ENCODE assay signal across 8 cellular contexts in the genomic region with DNA sequence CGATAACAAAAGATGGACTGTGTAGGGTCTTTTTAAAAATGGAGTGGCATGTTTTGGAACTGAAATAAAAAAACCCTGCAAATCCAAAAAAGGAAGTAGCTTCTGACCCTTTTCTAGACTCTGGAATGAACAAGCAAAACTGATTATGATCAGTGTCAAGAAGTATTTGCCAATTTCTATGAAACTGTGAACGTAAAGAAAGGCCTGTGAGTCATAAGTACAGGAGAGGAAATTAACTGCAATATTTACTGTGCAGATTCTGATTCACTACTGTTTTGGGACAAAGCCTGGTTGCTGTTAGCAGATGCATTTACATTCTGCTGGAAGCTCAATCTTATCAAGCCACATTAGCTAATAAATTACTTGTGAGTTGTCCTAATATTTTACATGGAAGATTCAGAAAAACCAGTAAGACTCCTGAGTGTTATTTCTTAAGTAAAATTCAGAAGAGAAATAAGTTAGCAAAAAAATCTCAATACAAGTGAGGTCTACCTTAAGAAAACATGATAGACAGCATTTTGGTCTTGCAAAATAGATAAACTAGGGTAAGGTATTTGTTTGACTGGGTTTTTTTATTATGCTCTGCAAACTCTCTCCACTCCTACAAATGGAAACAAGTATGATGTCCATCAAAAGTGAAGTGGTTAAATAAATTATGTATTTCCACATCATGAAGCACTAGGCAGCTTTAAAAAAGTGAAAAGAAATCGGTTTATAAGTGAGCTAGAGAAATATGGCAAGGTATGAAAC.
DNase-seq lines count a peak whose midpoint lies in the region; ATAC-seq, FAIRE-seq and TF ChIP-seq lines count a peak whose summit lies in the region.

No MANE protein-coding gene starts in this region.

- H3K9me3 ChIP-seq in mucosa of descending colon = no peaks in the 10 kb centered on the region

- FAIRE-seq in GM19239 (lab: Jason Lieb, UNC) = peak; percentile 42

- H3K27ac Mint-ChIP-seq in activated naive CD8-positive, alpha-beta T cell treated with anti-CD3 and anti-CD28 coated beads for 36 hours = peak overlapping the region; percentile 54

- no peaks in the 10 kb centered on the region for H3K36me3 ChIP-seq in mucosa of descending colon (ENCODE audit: low read depth)

- CTCF ChIA-PET in HEK293T (lab: Yijun Ruan, JAX) = interaction anchor here (0.6 to 0.7 kb wide), 2 partner anchors 57 to 92 kb away, joined by 3 to 4 read pairs; no protein-coding TSS in a partner anchor

- no peak for TF ChIP-seq CTCF in mucosa of descending colon (IDR thresholded peaks at IDR 0.05)

- POLR2A ChIA-PET in HEK293T (lab: Yijun Ruan, JAX) = no interaction called here

- no peaks in the 10 kb centered on the region for H3K36me3 Mint-ChIP-seq in activated naive CD8-positive, alpha-beta T cell treated with anti-CD3 and anti-CD28 coated beads for 36 hours

- ATAC-seq in HG03575 (IDR thresholded peaks at IDR 0.05; ENCODE audit: extremely low read depth, insufficient number of reproducible peaks, low FRiP score, unreplicated experiment) (peak; percentile 68), mucosa of descending colon (peak; percentile 61)

- no peak overlapping the region for H3K4me3 ChIP-seq in mucosa of descending colon

- no peaks in the 10 kb centered on the region for H3K4me1 ChIP-seq in mucosa of descending colon (ENCODE audit: low read depth)

- DNase-seq in A172 (ENCODE audit: low spot score) (peak; percentile 69), GM19239 (ENCODE audit: insufficient read length, low spot score) (no peak), mucosa of descending colon (no peak), retina (no peak), NCI-H2227 treated with DMSO at 0.1 percent for 48 hours (lab: John Stamatoyannopoulos, UW) (no peak), HEK293T (ENCODE audit: extremely low spot score) (no peak)
- DNase-seq in activated naive CD8-positive, alpha-beta T cell treated with anti-CD3 and anti-CD28 coated beads for 36 hours = no peak

- intact Hi-C loops in mucosa of descending colon (cut with DNase I, micrococcal nuclease) = no loop called here

- H3K4me3 Mint-ChIP-seq in activated naive CD8-positive, alpha-beta T cell treated with anti-CD3 and anti-CD28 coated beads for 36 hours = no peak overlapping the region

- peaks cover 2% of the 10 kb centered on the region for H3K9me3 Mint-ChIP-seq in activated naive CD8-positive, alpha-beta T cell treated with anti-CD3 and anti-CD28 coated beads for 36 hours

- no peaks in the 10 kb centered on the region for H3K27me3 Mint-ChIP-seq in activated naive CD8-positive, alpha-beta T cell treated with anti-CD3 and anti-CD28 coated beads for 36 hours

- peaks cover 25% of the 10 kb centered on the region for H3K4me1 Mint-ChIP-seq in activated naive CD8-positive, alpha-beta T cell treated with anti-CD3 and anti-CD28 coated beads for 36 hours

TF ChIP-seq in HEK293T, 16 proteins besides CTCF, POLR2A, EP300 and RAD21:
- TF ChIP-seq ZNF384 (IDR thresholded peaks at IDR 0.05) (no peak), FOXA1 (IDR thresholded peaks at IDR 0.05) (no peak), HDGF (IDR thresholded peaks at IDR 0.05; ENCODE audit: borderline replicate concordance) (no peak), ARNT (IDR thresholded peaks at IDR 0.05) (no peak), TARDBP (IDR thresholded peaks at IDR 0.05) (no peak), FOXM1 (IDR thresholded peaks at IDR 0.05; ENCODE audit: borderline replicate concordance) (no peak), BHLHE40 (IDR thresholded peaks at IDR 0.05; ENCODE audit: borderline replicate concordance) (no peak), CTBP1 (IDR thresholded peaks at IDR 0.05; ENCODE audit: borderline replicate concordance) (no peak), L3MBTL2 (conservative IDR thresholded peaks at IDR 0.05) (no peak), ELF4 (IDR thresholded peaks at IDR 0.05) (no peak), SP1 (IDR thresholded peaks at IDR 0.05) (no peak), NFRKB (IDR thresholded peaks at IDR 0.05) (no peak), FOXK2 (IDR thresholded peaks at IDR 0.05) (no peak), LEF1 (IDR thresholded peaks at IDR 0.05; ENCODE audit: borderline replicate concordance) (no peak), SUZ12 (IDR thresholded peaks at IDR 0.05) (no peak)
- TF ChIP-seq, protein P1, sequence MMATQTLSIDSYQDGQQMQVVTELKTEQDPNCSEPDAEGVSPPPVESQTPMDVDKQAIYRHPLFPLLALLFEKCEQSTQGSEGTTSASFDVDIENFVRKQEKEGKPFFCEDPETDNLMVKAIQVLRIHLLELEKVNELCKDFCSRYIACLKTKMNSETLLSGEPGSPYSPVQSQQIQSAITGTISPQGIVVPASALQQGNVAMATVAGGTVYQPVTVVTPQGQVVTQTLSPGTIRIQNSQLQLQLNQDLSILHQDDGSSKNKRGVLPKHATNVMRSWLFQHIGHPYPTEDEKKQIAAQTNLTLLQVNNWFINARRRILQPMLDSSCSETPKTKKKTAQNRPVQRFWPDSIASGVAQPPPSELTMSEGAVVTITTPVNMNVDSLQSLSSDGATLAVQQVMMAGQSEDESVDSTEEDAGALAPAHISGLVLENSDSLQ (IDR thresholded peaks at IDR 0.05) = no peak
